ENCODE assay signal across 2 cellular contexts in the genomic region with DNA sequence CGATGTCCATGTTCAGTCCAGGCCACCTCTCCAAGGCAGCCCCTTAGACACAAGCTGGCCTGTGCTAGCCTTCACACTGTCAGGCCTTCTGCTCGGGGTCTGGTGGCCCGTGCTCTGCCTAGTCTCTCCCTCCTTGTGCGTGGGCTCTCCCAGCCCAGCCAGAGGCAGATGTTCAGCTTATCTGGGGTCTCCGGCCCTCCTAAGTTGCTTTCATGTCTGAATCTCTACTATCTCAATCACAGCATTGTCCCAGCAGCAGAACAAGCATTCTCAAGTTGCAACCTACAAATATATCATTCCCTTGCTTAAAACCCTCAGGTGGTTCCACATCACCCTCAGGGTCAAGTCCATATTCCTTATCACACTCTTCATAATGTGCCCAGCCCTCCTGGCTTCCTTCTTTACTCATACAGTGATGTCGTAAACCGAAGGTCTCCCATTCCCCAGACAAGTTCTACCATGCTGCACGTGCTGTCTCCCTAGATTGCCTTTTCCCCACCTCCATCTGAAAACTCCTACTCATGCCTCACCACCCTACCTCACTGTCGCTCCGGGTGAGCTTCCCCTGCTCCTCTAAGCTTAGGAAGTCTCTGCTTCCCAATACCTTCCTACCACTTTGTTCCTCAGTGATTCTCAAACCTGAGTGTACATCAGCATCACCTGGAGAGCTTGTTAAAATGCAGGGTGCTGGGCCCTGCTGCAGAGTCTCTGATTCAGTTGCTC.
A peak's percentile ranks its signal among the peaks of the same experiment; 100 is the strongest.
TF ChIP-seq lines count a peak whose summit lies in the region.

No MANE protein-coding gene starts in this region.

TF ChIP-seq in SK-N-SH treated with all-trans-retinoic acid at 6 μM for 48 hours, 23 proteins besides CTCF, POLR2A, EP300 and RAD21:
- TF ChIP-seq ZFP3 (CRISPR knock-in tag; IDR thresholded peaks at IDR 0.05) (peak; percentile 55; the same call in 1 of the 2 replicates), ZNF70 (CRISPR knock-in tag; IDR thresholded peaks at IDR 0.05) (no peak), SNAI2 (CRISPR knock-in tag; IDR thresholded peaks at IDR 0.05) (no peak), OSR1 (CRISPR knock-in tag; IDR thresholded peaks at IDR 0.05) (no peak), TCF4 (CRISPR knock-in tag; IDR thresholded peaks at IDR 0.05; ENCODE audit: borderline replicate concordance) (no peak), RARB (CRISPR knock-in tag; IDR thresholded peaks at IDR 0.05) (no peak)

TF ChIP-seq in SK-N-SH, 30 proteins besides CTCF, POLR2A, EP300 and RAD21:
- TF ChIP-seq EZH2phosphoT487 (IDR thresholded peaks at IDR 0.05; ENCODE audit: borderline replicate concordance, low read depth) (no peak), TAF1 (IDR thresholded peaks at IDR 0.05; ENCODE audit: borderline replicate concordance, low read depth, low read length) (no peak), FOXJ3 (CRISPR knock-in tag; IDR thresholded peaks at IDR 0.05) (no peak), SIN3A (IDR thresholded peaks at IDR 0.05; ENCODE audit: borderline replicate concordance, low read depth, low read length) (no peak)
- TF ChIP-seq, protein P1, sequence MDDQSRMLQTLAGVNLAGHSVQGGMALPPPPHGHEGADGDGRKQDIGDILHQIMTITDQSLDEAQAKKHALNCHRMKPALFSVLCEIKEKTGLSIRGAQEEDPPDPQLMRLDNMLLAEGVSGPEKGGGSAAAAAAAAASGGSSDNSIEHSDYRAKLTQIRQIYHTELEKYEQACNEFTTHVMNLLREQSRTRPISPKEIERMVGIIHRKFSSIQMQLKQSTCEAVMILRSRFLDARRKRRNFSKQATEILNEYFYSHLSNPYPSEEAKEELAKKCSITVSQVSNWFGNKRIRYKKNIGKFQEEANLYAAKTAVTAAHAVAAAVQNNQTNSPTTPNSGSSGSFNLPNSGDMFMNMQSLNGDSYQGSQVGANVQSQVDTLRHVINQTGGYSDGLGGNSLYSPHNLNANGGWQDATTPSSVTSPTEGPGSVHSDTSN (IDR thresholded peaks at IDR 0.05) = no peak
